In the genomic region with DNA sequence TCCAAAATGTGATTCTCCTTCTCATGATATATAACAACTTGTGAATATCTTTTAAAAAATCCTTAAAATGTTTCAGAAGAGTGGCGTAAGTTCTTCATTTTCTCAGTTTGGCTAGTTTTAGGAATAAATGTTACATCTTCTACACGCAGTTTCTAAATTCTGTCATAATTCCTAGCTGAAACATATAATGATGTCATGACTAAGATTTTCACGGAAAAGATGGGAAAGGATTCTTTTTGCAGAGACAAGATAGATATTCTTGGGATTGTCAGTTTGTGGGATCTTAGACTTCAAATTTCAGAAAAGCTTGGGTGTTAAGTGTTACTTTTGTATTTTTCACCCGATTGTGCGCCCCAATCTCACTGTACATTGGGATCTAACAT, we compare ENCODE assay signal across 3 cellular contexts.
TF ChIP-seq lines count a peak whose summit lies in the region.

No MANE protein-coding gene starts in this region.

TF ChIP-seq in SK-N-SH, 30 proteins besides CTCF, POLR2A, EP300 and RAD21:
- TF ChIP-seq GABPA (IDR thresholded peaks at IDR 0.05; ENCODE audit: low read depth) (0 out of 2 replicates have a peak, but pooled peaks have one; percentile 2), EZH2phosphoT487 (IDR thresholded peaks at IDR 0.05; ENCODE audit: borderline replicate concordance, low read depth) (no peak)

TF ChIP-seq in SK-N-SH treated with all-trans-retinoic acid at 6 μM for 48 hours, 23 proteins besides CTCF, POLR2A, EP300 and RAD21:
- TF ChIP-seq OSR1 (CRISPR knock-in tag; IDR thresholded peaks at IDR 0.05) (no peak), RARB (CRISPR knock-in tag; IDR thresholded peaks at IDR 0.05) (no peak), ZNF8 (CRISPR knock-in tag; IDR thresholded peaks at IDR 0.05) (no peak), BACH2 (CRISPR knock-in tag; IDR thresholded peaks at IDR 0.05; ENCODE audit: borderline replicate concordance) (no peak), CSDC2 (CRISPR knock-in tag; IDR thresholded peaks at IDR 0.05) (no peak), TSHZ2 (CRISPR knock-in tag; IDR thresholded peaks at IDR 0.05) (no peak), POU6F1 (CRISPR knock-in tag; IDR thresholded peaks at IDR 0.05; ENCODE audit: borderline replicate concordance, low read depth) (no peak), PPARA (CRISPR knock-in tag; IDR thresholded peaks at IDR 0.05; ENCODE audit: borderline replicate concordance) (no peak), GLIS3 (CRISPR knock-in tag; IDR thresholded peaks at IDR 0.05) (no peak), ZFP3 (CRISPR knock-in tag; IDR thresholded peaks at IDR 0.05) (no peak), ARNTL (CRISPR knock-in tag; IDR thresholded peaks at IDR 0.05; ENCODE audit: borderline replicate concordance, low read depth) (no peak), ISL1 (CRISPR knock-in tag; IDR thresholded peaks at IDR 0.05) (no peak), TCF4 (CRISPR knock-in tag; IDR thresholded peaks at IDR 0.05; ENCODE audit: borderline replicate concordance) (no peak), PATZ1 (CRISPR knock-in tag; IDR thresholded peaks at IDR 0.05; ENCODE audit: borderline replicate concordance) (no peak), CSRNP3 (CRISPR knock-in tag; IDR thresholded peaks at IDR 0.05) (no peak)
TF ChIP-seq in SK-N-SH treated with all-trans-retinoic acid at 6 μM for 48 hours: peak in this region for 0.

TF ChIP-seq in HepG2, 621 proteins besides CTCF, POLR2A, EP300 and RAD21:
- TF ChIP-seq ATF7 (IDR thresholded peaks at IDR 0.05) (peak; percentile 85), ATF7 (CRISPR knock-in tag; IDR thresholded peaks at IDR 0.05) (no peak), MXD4 (CRISPR knock-in tag; IDR thresholded peaks at IDR 0.05) (no peak)
